ENCODE assay signal across 31 cellular contexts in the genomic region with DNA sequence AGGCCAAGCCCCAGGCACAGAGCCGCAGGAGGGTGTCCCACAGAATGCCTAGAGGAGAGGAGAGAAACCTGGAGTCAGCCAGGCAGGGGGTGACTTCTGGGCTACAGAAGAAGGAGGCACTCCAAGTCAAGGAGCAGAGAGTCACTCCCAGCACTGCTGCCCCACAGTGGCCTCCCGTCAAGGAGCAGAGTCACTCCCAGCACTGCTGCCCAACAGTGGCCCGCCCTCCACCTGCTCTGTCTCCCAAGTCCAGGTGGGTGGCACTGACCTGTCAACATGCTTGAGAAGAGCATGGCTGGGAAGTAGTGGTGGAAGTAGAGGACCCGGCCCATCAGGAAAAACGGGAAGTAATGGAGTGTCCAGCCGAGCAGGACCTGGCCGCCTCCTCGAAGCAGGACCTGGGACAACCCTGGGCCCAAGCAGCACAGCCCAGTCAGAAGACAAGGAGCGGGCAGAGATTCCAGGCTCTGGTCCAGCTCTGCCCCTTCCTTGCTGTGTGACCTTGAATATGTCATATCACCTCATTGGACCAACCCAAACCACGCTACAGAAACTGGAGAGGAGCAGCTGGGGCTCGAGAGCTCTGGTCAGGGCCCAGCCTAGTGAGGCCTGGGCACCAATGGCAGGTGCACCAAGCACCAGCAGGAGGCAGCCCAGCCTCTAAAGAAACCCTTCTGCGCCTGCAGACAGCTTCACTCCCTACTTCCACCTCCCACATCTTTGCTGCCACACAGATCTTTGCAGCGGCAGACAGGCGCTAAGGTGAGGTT. TPM values are rescaled to one million over a fixed set of nuclear protein-coding genes. Genes with fewer than 3 reads are reported as not detected.
DNase-seq lines count a peak whose midpoint lies in the region; ATAC-seq and TF ChIP-seq lines count a peak whose summit lies in the region.
"Had no signal": no experiment of that assay in that cellular context is flagged by ENCODE, and none has a peak within 500 bp of the region (broad histone marks: within the 10 kb centered on the region; RNA-seq: fewer than 3 reads in every experiment).

No MANE protein-coding gene starts in this region.

- no peaks in the 10 kb centered on the region for H3K9me3 ChIP-seq in PC-9 (ENCODE audit: insufficient read depth, low read depth)
- H3K9me3 ChIP-seq in CD8-positive, alpha-beta T cell (ENCODE audit: low read length), result no peaks in the 10 kb centered on the region

- no TSS peak for BruUV-seq in PC-9 (replicated peaks; lab: Mats Ljungman, UMichigan)

- H3K9me2 ChIP-seq in PC-9 (ENCODE audit: insufficient read depth), result no peaks in the 10 kb centered on the region

- no peak overlapping the region for H3K27ac ChIP-seq in PC-9
- no peak overlapping the region for H3K27ac ChIP-seq in CD8-positive, alpha-beta T cell (ENCODE audit: low read depth, low read length)
- H3K27ac ChIP-seq: 22Rv1, VCaP had no signal

- H2AFZ ChIP-seq in PC-9, result no peak overlapping the region

- DNase-seq in DMS53 (lab: John Stamatoyannopoulos, UW) (peak; percentile 8), DMS53 treated with DMSO at 0.1 percent for 48 hours (lab: John Stamatoyannopoulos, UW; ENCODE audit: unreplicated experiment) (no peak), PC-9 (no peak), islet precursor cell (peak; percentile 51), retinal pigment epithelial cell (ENCODE audit: low read depth) (no peak), COLO668 (lab: John Stamatoyannopoulos, UW; ENCODE audit: unreplicated experiment) (no peak)
- no peak for DNase-seq in CD8-positive, alpha-beta T cell
- no peak for DNase-seq in T-helper 2 cell treated with Interferon-gamma antibody and Interleukin-4, amounts not matched to agents 5 μg/mL and 100 μg/mL, for 36 hours (ENCODE audit: low spot score)
- DNase-seq: CD4-positive, alpha-beta T cell; DMS 273 treated with DMSO at 0.1 percent for 48 hours; GF-D8; head of caudate nucleus; Karpas-422; left cardiac atrium; naive B cell; NCI-H1048; NCI-H1930; occipital lobe had no signal

- H3K27me3 ChIP-seq in PC-9 (ENCODE audit: insufficient read depth, low read depth), result no peaks in the 10 kb centered on the region
- no peaks in the 10 kb centered on the region for H3K27me3 ChIP-seq in CD8-positive, alpha-beta T cell (ENCODE audit: insufficient read depth, low read length)

- H3F3A ChIP-seq in PC-9 (ENCODE audit: insufficient read depth, low read depth), result no peaks in the 10 kb centered on the region

- H3K4me1 ChIP-seq in PC-9 (replicated peaks; ENCODE audit: insufficient read depth), result no peaks in the 10 kb centered on the region
- no peaks in the 10 kb centered on the region for H3K4me1 ChIP-seq in CD8-positive, alpha-beta T cell (ENCODE audit: insufficient read depth, low read length)

- no peak overlapping the region for H3K4me3 Mint-ChIP-seq in CD8-positive, alpha-beta T cell
- no peak overlapping the region for H3K4me3 Mint-ChIP-seq in T-helper 2 cell treated with Interferon-gamma antibody and Interleukin-4, amounts not matched to agents 5 μg/mL and 100 μg/mL, for 36 hours
- H3K4me3 Mint-ChIP-seq: activated T-helper 17 cell treated with anti-CD3 and anti-CD28 coated beads, Interleukin-2, amount 50 U/mL, for 72 hours; CD4-positive, alpha-beta T cell; memory B cell; naive B cell had no signal

- no peaks in the 10 kb centered on the region for H3K79me2 ChIP-seq in PC-9 (ENCODE audit: low read depth)

- H3K36me3 ChIP-seq in PC-9 (ENCODE audit: low read depth), result peaks cover 11% of the 10 kb centered on the region; the same call in 1 of the 2 replicates
- H3K36me3 ChIP-seq in CD8-positive, alpha-beta T cell (ENCODE audit: insufficient read depth, low read length), result peaks cover 4% of the 10 kb centered on the region

- no peak overlapping the region for H3K27ac Mint-ChIP-seq in CD8-positive, alpha-beta T cell
- no peak overlapping the region for H3K27ac Mint-ChIP-seq in T-helper 2 cell treated with Interferon-gamma antibody and Interleukin-4, amounts not matched to agents 5 μg/mL and 100 μg/mL, for 36 hours
- H3K27ac Mint-ChIP-seq: activated T-helper 17 cell treated with anti-CD3 and anti-CD28 coated beads, Interleukin-2, amount 50 U/mL, for 72 hours; CD4-positive, alpha-beta T cell; memory B cell had no signal

- no peak overlapping the region for H3K4me3 ChIP-seq in PC-9
- H3K4me3 ChIP-seq in retinal pigment epithelial cell (ENCODE audit: low read length), result no peak overlapping the region
- no peak overlapping the region for H3K4me3 ChIP-seq in CD8-positive, alpha-beta T cell (ENCODE audit: low read depth, low read length)
- H3K4me3 ChIP-seq: GM12878, smooth muscle cell had no signal

- no peak overlapping the region for H3K4me2 ChIP-seq in PC-9
- H3K4me2 ChIP-seq: smooth muscle cell had no signal

- no peaks in the 10 kb centered on the region for H4K20me1 ChIP-seq in PC-9 (ENCODE audit: insufficient read depth)

- 0 out of 2 replicates have a peak, but pooled peaks have one; percentile 31 for TF ChIP-seq CTCF in PC-9 (conservative IDR thresholded peaks at IDR 0.05)
- TF ChIP-seq CTCF in retinal pigment epithelial cell (conservative IDR thresholded peaks at IDR 0.05; ENCODE audit: low read depth, low read length), result peak; percentile 15
- TF ChIP-seq CTCF in CD8-positive, alpha-beta T cell (IDR thresholded peaks at IDR 0.05), result no peak

- POLR2A ChIA-PET in PC-9 (lab: Charles Lee; ENCODE audit: unreplicated experiment), result no interaction called here
- POLR2A ChIA-PET in CD8-positive, alpha-beta T cell (lab: Charles Lee), result no interaction called here

- no peaks in the 10 kb centered on the region for H3K4me1 Mint-ChIP-seq in CD8-positive, alpha-beta T cell (ENCODE audit: low read depth)
- H3K4me1 Mint-ChIP-seq in T-helper 2 cell treated with Interferon-gamma antibody and Interleukin-4, amounts not matched to agents 5 μg/mL and 100 μg/mL, for 36 hours (ENCODE audit: low read depth), result no peaks in the 10 kb centered on the region
- H3K4me1 Mint-ChIP-seq: activated T-helper 17 cell treated with anti-CD3 and anti-CD28 coated beads, Interleukin-2, amount 50 U/mL, for 72 hours; memory B cell; naive B cell had no signal

- intact Hi-C loops in PC-9 (cut with micrococcal nuclease; ENCODE audit: unreplicated experiment), result no loop called here
- intact Hi-C loops in CD8-positive, alpha-beta T cell (cut with DNase I, micrococcal nuclease), result no loop called here

- no peaks in the 10 kb centered on the region for H3K27me3 Mint-ChIP-seq in CD8-positive, alpha-beta T cell (ENCODE audit: low read depth)
- no peaks in the 10 kb centered on the region for H3K27me3 Mint-ChIP-seq in T-helper 2 cell treated with Interferon-gamma antibody and Interleukin-4, amounts not matched to agents 5 μg/mL and 100 μg/mL, for 36 hours (ENCODE audit: low read depth)
- H3K27me3 Mint-ChIP-seq: activated T-helper 17 cell treated with anti-CD3 and anti-CD28 coated beads, Interleukin-2, amount 50 U/mL, for 72 hours; memory B cell; naive B cell had no signal

- CTCF ChIA-PET in PC-9 (lab: Charles Lee), result no interaction called here
- CTCF ChIA-PET in CD8-positive, alpha-beta T cell (lab: Charles Lee), result no interaction called here

- ATAC-seq in CD8-positive, alpha-beta T cell, result no peak
- ATAC-seq: activated naive CD4-positive, alpha-beta T cell treated with anti-CD3 and anti-CD28 coated beads, Interleukin-2, amount 50 U/mL, for 72 hours; activated T-helper 17 cell treated with anti-CD3 and anti-CD28 coated beads, Interleukin-2, amount 50 U/mL, for 72 hours; GM12878; left cardiac atrium had no signal

- no peaks in the 10 kb centered on the region for H3K9me3 Mint-ChIP-seq in CD8-positive, alpha-beta T cell
- no peaks in the 10 kb centered on the region for H3K9me3 Mint-ChIP-seq in T-helper 2 cell treated with Interferon-gamma antibody and Interleukin-4, amounts not matched to agents 5 μg/mL and 100 μg/mL, for 36 hours
- H3K9me3 Mint-ChIP-seq: activated naive CD4-positive, alpha-beta T cell treated with anti-CD3 and anti-CD28 coated beads, Interleukin-2, amount 50 U/mL, for 72 hours; activated T-helper 17 cell treated with anti-CD3 and anti-CD28 coated beads, Interleukin-2, amount 50 U/mL, for 72 hours; CD4-positive, alpha-beta T cell; memory B cell; naive B cell had no signal

- peaks cover 18% of the 10 kb centered on the region for H3K36me3 Mint-ChIP-seq in CD8-positive, alpha-beta T cell
- no peaks in the 10 kb centered on the region for H3K36me3 Mint-ChIP-seq in T-helper 2 cell treated with Interferon-gamma antibody and Interleukin-4, amounts not matched to agents 5 μg/mL and 100 μg/mL, for 36 hours (ENCODE audit: low read depth)

RNA-seq across cellular contexts. Expression of a gene that starts 7.6 kb away (rescaled TPM):
- total RNA-seq in PC-9 (2021), result not detected in 2 replicates
- not detected for total RNA-seq in CD8-positive, alpha-beta T cell
- total RNA-seq: activated naive CD4-positive, alpha-beta T cell treated with anti-CD3 and anti-CD28 coated beads, Interleukin-2, amount 50 U/mL, for 72 hours; activated T-helper 17 cell treated with anti-CD3 and anti-CD28 coated beads, Interleukin-2, amount 50 U/mL, for 72 hours; aorta; cardiac septum; CD4-positive, alpha-beta T cell; GM12878; HT1080; left cardiac atrium; smooth muscle cell; subcutaneous adipose tissue; T-helper 2 cell treated with Interferon-gamma antibody and Interleukin-4, amounts not matched to agents 100 ng/mL and 5 ng/mL, for 36 hours; ureter had no signal

RNA-seq across cellular contexts. Expression of a gene that starts 42.0 kb away (rescaled TPM):
- total RNA-seq in PC-9 (2021), result 96.5 and 109 TPM in 2 replicates
- 1 to 10 TPM; 8.4 to 9.6 TPM for total RNA-seq in CD8-positive, alpha-beta T cell

RNA-seq across cellular contexts. Expression of a gene that starts 42.2 kb away (rescaled TPM):
- total RNA-seq in PC-9 (2021), result 135 and 195 TPM in 2 replicates
- total RNA-seq in CD8-positive, alpha-beta T cell, result 1 to 10 TPM; 4.2 to 5.9 TPM

Comparison
In these comparisons a context has a peak if more than half of its experiments do, and no peak if none do; other contexts are left out.
1. DNase-seq: peak in DMS53 (single experiment) and islet precursor cell (single experiment); none in DMS53 treated with DMSO at 0.1 percent for 48 hours (single experiment), PC-9 (0 of 2), retinal pigment epithelial cell (single experiment), COLO668 (single experiment), CD8-positive, alpha-beta T cell (0 of 7) and T-helper 2 cell treated with Interferon-gamma antibody and Interleukin-4, amounts not matched to agents 5 μg/mL and 100 μg/mL, for 36 hours (single experiment).
2. RNA of a gene that starts 42.2 kb away (total RNA-seq): 135 to 195 TPM in PC-9; 4.2 to 5.9 TPM in CD8-positive, alpha-beta T cell; every median in the first group is over 10 times any median in the second.